In genomic region chr3:86865506-86865905, GRCh38 we compare ENCODE assay signal across 31 cellular contexts.
A peak's percentile ranks its signal among the peaks of the same experiment; 100 is the strongest.
DNase-seq lines count a peak whose midpoint lies in the region; ATAC-seq and TF ChIP-seq lines count a peak whose summit lies in the region.
"Had no signal": no experiment of that assay in that cellular context is flagged by ENCODE, and none has a peak within 500 bp of the region (broad histone marks: within the 10 kb centered on the region; RNA-seq: fewer than 3 reads in every experiment).

No MANE protein-coding gene starts in this region.

- H3K27me3 Mint-ChIP-seq in GM23338 (ENCODE audit: insufficient read depth, low read depth, poor library complexity) = no peaks in the 10 kb centered on the region
- H3K27me3 Mint-ChIP-seq: activated CD4-positive, alpha-beta T cell treated with anti-CD3 and anti-CD28 coated beads for 36 hours; activated naive CD8-positive, alpha-beta T cell treated with anti-CD3 and anti-CD28 coated beads, Interleukin-2, amount 50 U/mL, for 24 hours; B cell had no signal

- peaks cover 24% of the 10 kb centered on the region for H3K9me3 Mint-ChIP-seq in GM23338
- H3K9me3 Mint-ChIP-seq: T-helper 1 cell treated with Interleukin-12 subunit alpha and Interleukin-12 subunit beta and Interleukin-4 antibody, amounts not matched to agents 30 μg/mL and 1 μg/mL, for 36 hours had no signal

- H3K27ac ChIP-seq in SJCRH30 = peak overlapping the region; percentile 16
- H3K27ac ChIP-seq in GM23338 (ENCODE audit: low read depth) = no peak overlapping the region
- H3K27ac ChIP-seq in SK-N-SH (ENCODE audit: low read depth in 2 of 2, low read length in 1 of 2) = no peak overlapping the region
- H3K27ac ChIP-seq: breast epithelium, esophagus squamous epithelium, psoas muscle, stomach, tibial nerve had no signal

- H3K36me3 ChIP-seq in SJCRH30 (no peaks in the 10 kb centered on the region), GM23338 (ENCODE audit: insufficient read depth) (no peaks in the 10 kb centered on the region), SK-N-SH (replicated peaks in 1 of 2; ENCODE audit: control insufficient read depth in 1 of 2, insufficient read depth in 2 of 2, low read length in 1 of 2) (no peaks in the 10 kb centered on the region)
- H3K36me3 ChIP-seq: breast epithelium, esophagus squamous epithelium, stomach, tibial nerve had no signal

- H3K27ac Mint-ChIP-seq in GM23338 = no peak overlapping the region
- H3K27ac Mint-ChIP-seq: activated CD4-positive, alpha-beta T cell treated with anti-CD3 and anti-CD28 coated beads for 36 hours; activated naive CD8-positive, alpha-beta T cell treated with anti-CD3 and anti-CD28 coated beads, Interleukin-2, amount 50 U/mL, for 24 hours; B cell; endodermal cell; T-helper 1 cell treated with Interleukin-12 subunit alpha and Interleukin-12 subunit beta and Interleukin-4 antibody, amounts not matched to agents 30 μg/mL and 1 μg/mL, for 36 hours had no signal

- POLR2A ChIA-PET in SK-N-SH (lab: Yijun Ruan, JAX) = no interaction called here

- TF ChIP-seq CTCF in fibroblast of mammary gland (conservative IDR thresholded peaks at IDR 0.05; ENCODE audit: control insufficient read depth, insufficient read depth, low read depth, low read length) (no peak), retinal pigment epithelial cell (conservative IDR thresholded peaks at IDR 0.05; ENCODE audit: low read depth, low read length) (no peak), GM23338 (conservative IDR thresholded peaks at IDR 0.05; ENCODE audit: low read depth in 2 of 2) (no peak), GM13977 (IDR thresholded peaks at IDR 0.05; ENCODE audit: extremely low read depth, insufficient read depth, missing control alignments) (no peak), SK-N-SH (IDR thresholded peaks at IDR 0.05) (no peak)

- peak; percentile 45 for DNase-seq in GM03348 (ENCODE audit: low spot score)
- no peak for DNase-seq in SJCRH30
- peak; percentile 4 for DNase-seq in fibroblast of mammary gland (ENCODE audit: low read depth)
- peak; percentile 12 for DNase-seq in retinal pigment epithelial cell (ENCODE audit: low read depth)
- DNase-seq in GM23338 (ENCODE audit: low spot score) = no peak
- no peak for DNase-seq in GM13977 (ENCODE audit: low spot score)
- DNase-seq in SK-N-SH = no peak
- no peak for DNase-seq in erythroblast (lab: John Stamatoyannopoulos, UW)
- DNase-seq: activated CD4-positive, alpha-beta T cell treated with anti-CD3 and anti-CD28 coated beads for 36 hours; activated CD8-positive, alpha-beta memory T cell treated with anti-CD3 and anti-CD28 coated beads for 24 hours; activated gamma-delta T cell treated with Interleukin-2 at 50 U/mL for 16 hours; activated naive CD8-positive, alpha-beta T cell treated with anti-CD3 and anti-CD28 coated beads, Interleukin-2, amount 50 U/mL, for 24 hours; activated T-cell treated with anti-CD3 and anti-CD28 coated beads, Interleukin-2, amount 50 U/mL, for 1 hour; cortex of kidney; endodermal cell; esophagus squamous epithelium; mammary epithelial cell; MM.1S; NCI-H146; NCI-H524 treated with DMSO at 0.1 percent for 48 hours; psoas muscle; stimulated activated CD8-positive, alpha-beta memory T cell treated with anti-CD3 and anti-CD28 coated beads, Interleukin-4, amount 100 ng/mL, for 48 hours; stomach had no signal

- H3K9ac ChIP-seq in SK-N-SH = no peak overlapping the region

- H3K4me1 Mint-ChIP-seq in GM23338 = no peaks in the 10 kb centered on the region
- H3K4me1 Mint-ChIP-seq: activated CD4-positive, alpha-beta T cell treated with anti-CD3 and anti-CD28 coated beads for 36 hours; activated naive CD8-positive, alpha-beta T cell treated with anti-CD3 and anti-CD28 coated beads, Interleukin-2, amount 50 U/mL, for 24 hours; B cell; endodermal cell had no signal

- TF ChIP-seq RAD21 in SK-N-SH (IDR thresholded peaks at IDR 0.05; ENCODE audit: low read length) = no peak

- no peaks in the 10 kb centered on the region for H3K79me2 ChIP-seq in GM23338 (replicated peaks; ENCODE audit: insufficient read depth)
- H3K79me2 ChIP-seq in SK-N-SH (ENCODE audit: insufficient read depth) = no peaks in the 10 kb centered on the region

- H3K4me2 ChIP-seq in GM23338 = no peak overlapping the region
- H3K4me2 ChIP-seq in SK-N-SH = no peak overlapping the region

- no peaks in the 10 kb centered on the region for H3F3A ChIP-seq in GM23338 (replicated peaks; ENCODE audit: low read depth)
- H3F3A ChIP-seq in SK-N-SH (replicated peaks; ENCODE audit: insufficient read depth) = no peaks in the 10 kb centered on the region

- H2AFZ ChIP-seq in GM23338 = no peak overlapping the region
- no peak overlapping the region for H2AFZ ChIP-seq in SK-N-SH (ENCODE audit: low read depth)

- H4K20me1 ChIP-seq in GM23338 (replicated peaks; ENCODE audit: insufficient read depth) = no peaks in the 10 kb centered on the region
- no peaks in the 10 kb centered on the region for H4K20me1 ChIP-seq in SK-N-SH (ENCODE audit: insufficient read depth)

- H3K9me2 ChIP-seq in GM23338 (ENCODE audit: insufficient read depth) (peaks cover 9% of the 10 kb centered on the region), SK-N-SH (no peaks in the 10 kb centered on the region)

- 8% methylated on average over 3 of the region's 3 CpGs for WGBS in SK-N-SH (ENCODE audit: low lambda C conversion rate)

- in situ Hi-C loops in GM13977 (cut with MboI; ENCODE audit: low pct_unique_long_range_greater_than_20kb, low sequenced_read_pairs, unreplicated experiment) = no loop called here

- peaks cover 16% of the 10 kb centered on the region; the same call in 2 of the 3 replicates for H3K36me3 Mint-ChIP-seq in GM23338 (ENCODE audit: low read depth)

- H3K4me1 ChIP-seq in SJCRH30 (peaks cover 44% of the 10 kb centered on the region), GM23338 (ENCODE audit: insufficient read depth) (no peaks in the 10 kb centered on the region), SK-N-SH (ENCODE audit: control insufficient read depth in 1 of 2, insufficient read depth in 2 of 2, low read depth in 1 of 2, low read length in 1 of 2) (no peaks in the 10 kb centered on the region)
- H3K4me1 ChIP-seq: breast epithelium, esophagus squamous epithelium, psoas muscle, stomach had no signal

- no peak for TF ChIP-seq POLR2A in erythroblast (IDR thresholded peaks at IDR 0.05; ENCODE audit: low read length)

- H3K4me3 ChIP-seq in SJCRH30 (no peak overlapping the region), fibroblast of mammary gland (ENCODE audit: control insufficient read depth, low read depth, low read length) (no peak overlapping the region), retinal pigment epithelial cell (ENCODE audit: low read length) (no peak overlapping the region), GM23338 (no peak overlapping the region), SK-N-SH (ENCODE audit: low read depth in 2 of 2, low read length in 1 of 2) (no peak overlapping the region)
- H3K4me3 ChIP-seq: breast epithelium, esophagus squamous epithelium, GM12878, K562, psoas muscle, stomach, tibial nerve had no signal

- CTCF ChIA-PET in SK-N-SH (lab: Yijun Ruan, JAX) = no interaction called here

- no peak for TF ChIP-seq EP300 in SK-N-SH (IDR thresholded peaks at IDR 0.05; ENCODE audit: borderline replicate concordance in 1 of 2, low read depth in 1 of 2, low read length in 1 of 2)

- H3K27me3 ChIP-seq in SJCRH30 = no peaks in the 10 kb centered on the region
- no peaks in the 10 kb centered on the region for H3K27me3 ChIP-seq in GM23338 (ENCODE audit: insufficient read depth)
- H3K27me3 ChIP-seq in SK-N-SH (ENCODE audit: insufficient read depth) = no peaks in the 10 kb centered on the region
- H3K27me3 ChIP-seq: breast epithelium, esophagus squamous epithelium, stomach, tibial nerve had no signal

- no peak for ATAC-seq in GM23338
- ATAC-seq: activated CD4-positive, alpha-beta T cell treated with anti-CD3 and anti-CD28 coated beads for 36 hours; activated naive CD8-positive, alpha-beta T cell treated with anti-CD3 and anti-CD28 coated beads, Interleukin-2, amount 50 U/mL, for 24 hours; GM12878; HCT116; K562; Panc1; psoas muscle had no signal

- H3K4me3 Mint-ChIP-seq in GM23338 = no peak overlapping the region
- H3K4me3 Mint-ChIP-seq: activated CD4-positive, alpha-beta T cell treated with anti-CD3 and anti-CD28 coated beads for 36 hours; activated naive CD8-positive, alpha-beta T cell treated with anti-CD3 and anti-CD28 coated beads, Interleukin-2, amount 50 U/mL, for 24 hours; B cell; endodermal cell; T-helper 1 cell treated with Interleukin-12 subunit alpha and Interleukin-12 subunit beta and Interleukin-4 antibody, amounts not matched to agents 30 μg/mL and 1 μg/mL, for 36 hours had no signal

- H3K9me3 ChIP-seq in SJCRH30 (replicated peaks) (peaks cover 4% of the 10 kb centered on the region), SK-N-SH (no peaks in the 10 kb centered on the region)
- H3K9me3 ChIP-seq: breast epithelium, esophagus squamous epithelium, psoas muscle, stomach had no signal

TF ChIP-seq in GM23338, 12 proteins besides CTCF, POLR2A, EP300 and RAD21 (continues in another document):
- TF ChIP-seq ZNF331 (CRISPR knock-in tag; IDR thresholded peaks at IDR 0.05; ENCODE audit: low read depth) = no peak
- TF ChIP-seq JUNB (IDR thresholded peaks at IDR 0.05; ENCODE audit: unreplicated experiment) = no peak

TF ChIP-seq in SK-N-SH, 30 proteins besides CTCF, POLR2A, EP300 and RAD21:
- TF ChIP-seq POLR2AphosphoS5 (IDR thresholded peaks at IDR 0.05; ENCODE audit: low read depth, low read length) = no peak

Comparison
In these comparisons a context has a peak if more than half of its experiments do, and no peak if none do; other contexts are left out.
1. DNase-seq: peak in GM03348 (single experiment), fibroblast of mammary gland (single experiment) and retinal pigment epithelial cell (single experiment); none in SJCRH30 (0 of 2), GM23338 (single experiment), GM13977 (single experiment), SK-N-SH (single experiment) and erythroblast (0 of 2).